In genomic region chr9:89431930-89432725, GRCh38 we compare ENCODE assay signal across 1 cellular context.
TF ChIP-seq lines count a peak whose summit lies in the region.

No MANE protein-coding gene starts in this region.

TF ChIP-seq in HepG2, 621 proteins besides CTCF, POLR2A, EP300 and RAD21 (continued from another document):
- no peak for TF ChIP-seq ZNF512 (CRISPR knock-in tag; IDR thresholded peaks at IDR 0.05)
- no peak for TF ChIP-seq NCOR1 (IDR thresholded peaks at IDR 0.05; ENCODE audit: borderline replicate concordance, low read length)
- TF ChIP-seq AFF4 (CRISPR knock-in tag; IDR thresholded peaks at IDR 0.05): no peak
- no peak for TF ChIP-seq AGO2 (optimal IDR thresholded peaks at IDR 0.05; ENCODE audit: low read depth, low read length)
- TF ChIP-seq DMTF1 (CRISPR knock-in tag; IDR thresholded peaks at IDR 0.05): no peak
- no peak for TF ChIP-seq HINFP (CRISPR knock-in tag; IDR thresholded peaks at IDR 0.05; ENCODE audit: low read depth)
- TF ChIP-seq ZNF550 (CRISPR knock-in tag; IDR thresholded peaks at IDR 0.05; ENCODE audit: borderline replicate concordance): no peak
TF ChIP-seq in HepG2: peak in this region for 0.
